In genomic region chr1:217630711-217631591, GRCh38 we compare ENCODE assay signal across 1 cellular context.
TF ChIP-seq lines count a peak whose summit lies in the region.

Gene GPATCH2 (minus strand): TSS chr1:217631090. CDS start chr1:217630971, 119 bp downstream.
Gene SPATA17 (plus strand): TSS chr1:217631344. CDS start chr1:217631379, 35 bp downstream.

TF ChIP-seq in K562, 482 proteins besides CTCF, POLR2A, EP300 and RAD21 (continued from another document and continues in another):
- TF ChIP-seq, protein P1, sequence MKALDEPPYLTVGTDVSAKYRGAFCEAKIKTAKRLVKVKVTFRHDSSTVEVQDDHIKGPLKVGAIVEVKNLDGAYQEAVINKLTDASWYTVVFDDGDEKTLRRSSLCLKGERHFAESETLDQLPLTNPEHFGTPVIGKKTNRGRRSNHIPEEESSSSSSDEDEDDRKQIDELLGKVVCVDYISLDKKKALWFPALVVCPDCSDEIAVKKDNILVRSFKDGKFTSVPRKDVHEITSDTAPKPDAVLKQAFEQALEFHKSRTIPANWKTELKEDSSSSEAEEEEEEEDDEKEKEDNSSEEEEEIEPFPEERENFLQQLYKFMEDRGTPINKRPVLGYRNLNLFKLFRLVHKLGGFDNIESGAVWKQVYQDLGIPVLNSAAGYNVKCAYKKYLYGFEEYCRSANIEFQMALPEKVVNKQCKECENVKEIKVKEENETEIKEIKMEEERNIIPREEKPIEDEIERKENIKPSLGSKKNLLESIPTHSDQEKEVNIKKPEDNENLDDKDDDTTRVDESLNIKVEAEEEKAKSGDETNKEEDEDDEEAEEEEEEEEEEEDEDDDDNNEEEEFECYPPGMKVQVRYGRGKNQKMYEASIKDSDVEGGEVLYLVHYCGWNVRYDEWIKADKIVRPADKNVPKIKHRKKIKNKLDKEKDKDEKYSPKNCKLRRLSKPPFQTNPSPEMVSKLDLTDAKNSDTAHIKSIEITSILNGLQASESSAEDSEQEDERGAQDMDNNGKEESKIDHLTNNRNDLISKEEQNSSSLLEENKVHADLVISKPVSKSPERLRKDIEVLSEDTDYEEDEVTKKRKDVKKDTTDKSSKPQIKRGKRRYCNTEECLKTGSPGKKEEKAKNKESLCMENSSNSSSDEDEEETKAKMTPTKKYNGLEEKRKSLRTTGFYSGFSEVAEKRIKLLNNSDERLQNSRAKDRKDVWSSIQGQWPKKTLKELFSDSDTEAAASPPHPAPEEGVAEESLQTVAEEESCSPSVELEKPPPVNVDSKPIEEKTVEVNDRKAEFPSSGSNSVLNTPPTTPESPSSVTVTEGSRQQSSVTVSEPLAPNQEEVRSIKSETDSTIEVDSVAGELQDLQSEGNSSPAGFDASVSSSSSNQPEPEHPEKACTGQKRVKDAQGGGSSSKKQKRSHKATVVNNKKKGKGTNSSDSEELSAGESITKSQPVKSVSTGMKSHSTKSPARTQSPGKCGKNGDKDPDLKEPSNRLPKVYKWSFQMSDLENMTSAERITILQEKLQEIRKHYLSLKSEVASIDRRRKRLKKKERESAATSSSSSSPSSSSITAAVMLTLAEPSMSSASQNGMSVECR (CRISPR knock-in tag; IDR thresholded peaks at IDR 0.05) = peak; percentile 30; the same call in 1 of the 2 replicates
- TF ChIP-seq TGIF2 (CRISPR knock-in tag; IDR thresholded peaks at IDR 0.05) = peak; percentile 46; the same call in 1 of the 2 replicates
- TF ChIP-seq GABPA (tag; conservative IDR thresholded peaks at IDR 0.05; ENCODE audit: low read depth) = peak; percentile 96
- TF ChIP-seq ZNF609 (CRISPR knock-in tag; IDR thresholded peaks at IDR 0.05; ENCODE audit: borderline replicate concordance) = no peak
- TF ChIP-seq POLR2G (IDR thresholded peaks at IDR 0.05; ENCODE audit: low read depth, low read length) = peak; percentile 54
- no peak for TF ChIP-seq SMAD3 (CRISPR knock-in tag; conservative IDR thresholded peaks at IDR 0.05)
- 0 out of 2 replicates have a peak, but pooled peaks have one; percentile 40 for TF ChIP-seq TAF7 (tag; IDR thresholded peaks at IDR 0.05)
- peak; percentile 85 for TF ChIP-seq RFX1 (IDR thresholded peaks at IDR 0.05)
- TF ChIP-seq, protein P2, sequence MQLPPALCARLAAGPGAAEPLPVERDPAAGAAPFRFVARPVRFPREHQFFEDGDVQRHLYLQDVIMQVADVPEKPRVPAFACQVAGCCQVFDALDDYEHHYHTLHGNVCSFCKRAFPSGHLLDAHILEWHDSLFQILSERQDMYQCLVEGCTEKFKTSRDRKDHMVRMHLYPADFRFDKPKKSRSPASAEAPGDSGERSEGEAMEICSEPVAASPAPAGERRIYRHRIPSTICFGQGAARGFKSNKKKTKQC (CRISPR knock-in tag; IDR thresholded peaks at IDR 0.05) = peak; percentile 54; the same call in 1 of the 2 replicates
- TF ChIP-seq ZFP36 (IDR thresholded peaks at IDR 0.05; ENCODE audit: low read depth, low read length, partially characterized antibody) = peak; percentile 31
- TF ChIP-seq NONO (IDR thresholded peaks at IDR 0.05; ENCODE audit: low read depth in 2 of 2, low read length in 1 of 2) = peak in 1 of 2 experiments; percentile 73; a peak in 2 of 4 replicates
- peak; percentile 65; the same call in 1 of the 2 replicates for TF ChIP-seq DIDO1 (tag; IDR thresholded peaks at IDR 0.05; ENCODE audit: low read depth)
- TF ChIP-seq FOXK2 (conservative IDR thresholded peaks at IDR 0.05 in 1 of 2, IDR thresholded peaks at IDR 0.05 in 1 of 2; ENCODE audit: low read depth in 2 of 2) = peak in 1 of 2 experiments; percentile 89; a peak in 2 of 4 replicates
- peak in 1 of 2 experiments; percentile 43; a peak in 1 of 4 replicates for TF ChIP-seq TEAD1 (CRISPR knock-in tag; IDR thresholded peaks at IDR 0.05)
- peak; percentile 95 for TF ChIP-seq ATF7 (IDR thresholded peaks at IDR 0.05)
- peak; percentile 71; the same call in 1 of the 2 replicates for TF ChIP-seq GTF2E2 (tag; IDR thresholded peaks at IDR 0.05)
- TF ChIP-seq ZBTB11 (CRISPR knock-in tag; IDR thresholded peaks at IDR 0.05) = peak in 2 of 3 experiments; percentile 12 to 34; a peak in 1 of 6 replicates
- TF ChIP-seq, protein P3, sequence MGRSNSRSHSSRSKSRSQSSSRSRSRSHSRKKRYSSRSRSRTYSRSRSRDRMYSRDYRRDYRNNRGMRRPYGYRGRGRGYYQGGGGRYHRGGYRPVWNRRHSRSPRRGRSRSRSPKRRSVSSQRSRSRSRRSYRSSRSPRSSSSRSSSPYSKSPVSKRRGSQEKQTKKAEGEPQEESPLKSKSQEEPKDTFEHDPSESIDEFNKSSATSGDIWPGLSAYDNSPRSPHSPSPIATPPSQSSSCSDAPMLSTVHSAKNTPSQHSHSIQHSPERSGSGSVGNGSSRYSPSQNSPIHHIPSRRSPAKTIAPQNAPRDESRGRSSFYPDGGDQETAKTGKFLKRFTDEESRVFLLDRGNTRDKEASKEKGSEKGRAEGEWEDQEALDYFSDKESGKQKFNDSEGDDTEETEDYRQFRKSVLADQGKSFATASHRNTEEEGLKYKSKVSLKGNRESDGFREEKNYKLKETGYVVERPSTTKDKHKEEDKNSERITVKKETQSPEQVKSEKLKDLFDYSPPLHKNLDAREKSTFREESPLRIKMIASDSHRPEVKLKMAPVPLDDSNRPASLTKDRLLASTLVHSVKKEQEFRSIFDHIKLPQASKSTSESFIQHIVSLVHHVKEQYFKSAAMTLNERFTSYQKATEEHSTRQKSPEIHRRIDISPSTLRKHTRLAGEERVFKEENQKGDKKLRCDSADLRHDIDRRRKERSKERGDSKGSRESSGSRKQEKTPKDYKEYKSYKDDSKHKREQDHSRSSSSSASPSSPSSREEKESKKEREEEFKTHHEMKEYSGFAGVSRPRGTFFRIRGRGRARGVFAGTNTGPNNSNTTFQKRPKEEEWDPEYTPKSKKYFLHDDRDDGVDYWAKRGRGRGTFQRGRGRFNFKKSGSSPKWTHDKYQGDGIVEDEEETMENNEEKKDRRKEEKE (IDR thresholded peaks at IDR 0.05; ENCODE audit: borderline replicate concordance in 1 of 2, control insufficient read depth in 1 of 2, low read depth in 2 of 2, low read length in 1 of 2) = 0 out of 4 replicates have a peak, but pooled peaks of 1 of the 2 experiments have one; percentile 63
- TF ChIP-seq, protein P4, sequence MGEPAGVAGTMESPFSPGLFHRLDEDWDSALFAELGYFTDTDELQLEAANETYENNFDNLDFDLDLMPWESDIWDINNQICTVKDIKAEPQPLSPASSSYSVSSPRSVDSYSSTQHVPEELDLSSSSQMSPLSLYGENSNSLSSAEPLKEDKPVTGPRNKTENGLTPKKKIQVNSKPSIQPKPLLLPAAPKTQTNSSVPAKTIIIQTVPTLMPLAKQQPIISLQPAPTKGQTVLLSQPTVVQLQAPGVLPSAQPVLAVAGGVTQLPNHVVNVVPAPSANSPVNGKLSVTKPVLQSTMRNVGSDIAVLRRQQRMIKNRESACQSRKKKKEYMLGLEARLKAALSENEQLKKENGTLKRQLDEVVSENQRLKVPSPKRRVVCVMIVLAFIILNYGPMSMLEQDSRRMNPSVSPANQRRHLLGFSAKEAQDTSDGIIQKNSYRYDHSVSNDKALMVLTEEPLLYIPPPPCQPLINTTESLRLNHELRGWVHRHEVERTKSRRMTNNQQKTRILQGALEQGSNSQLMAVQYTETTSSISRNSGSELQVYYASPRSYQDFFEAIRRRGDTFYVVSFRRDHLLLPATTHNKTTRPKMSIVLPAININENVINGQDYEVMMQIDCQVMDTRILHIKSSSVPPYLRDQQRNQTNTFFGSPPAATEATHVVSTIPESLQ (CRISPR knock-in tag; IDR thresholded peaks at IDR 0.05) = no peak
- TF ChIP-seq PHF8 (IDR thresholded peaks at IDR 0.05; ENCODE audit: borderline replicate concordance, low read length) = peak; percentile 44; the same call in 1 of the 2 replicates
- TF ChIP-seq ARID2 (IDR thresholded peaks at IDR 0.05) = no peak
- no peak for TF ChIP-seq ZNF143 (CRISPR knock-in tag; IDR thresholded peaks at IDR 0.05)
- no peak for TF ChIP-seq PBX2 (CRISPR knock-in tag; IDR thresholded peaks at IDR 0.05; ENCODE audit: low read depth)
- TF ChIP-seq PBX2 (tag; conservative IDR thresholded peaks at IDR 0.05; ENCODE audit: low read depth) = peak; percentile 54
